Comparison of ENCODE assay signal across 13 cellular contexts in the genomic region with DNA sequence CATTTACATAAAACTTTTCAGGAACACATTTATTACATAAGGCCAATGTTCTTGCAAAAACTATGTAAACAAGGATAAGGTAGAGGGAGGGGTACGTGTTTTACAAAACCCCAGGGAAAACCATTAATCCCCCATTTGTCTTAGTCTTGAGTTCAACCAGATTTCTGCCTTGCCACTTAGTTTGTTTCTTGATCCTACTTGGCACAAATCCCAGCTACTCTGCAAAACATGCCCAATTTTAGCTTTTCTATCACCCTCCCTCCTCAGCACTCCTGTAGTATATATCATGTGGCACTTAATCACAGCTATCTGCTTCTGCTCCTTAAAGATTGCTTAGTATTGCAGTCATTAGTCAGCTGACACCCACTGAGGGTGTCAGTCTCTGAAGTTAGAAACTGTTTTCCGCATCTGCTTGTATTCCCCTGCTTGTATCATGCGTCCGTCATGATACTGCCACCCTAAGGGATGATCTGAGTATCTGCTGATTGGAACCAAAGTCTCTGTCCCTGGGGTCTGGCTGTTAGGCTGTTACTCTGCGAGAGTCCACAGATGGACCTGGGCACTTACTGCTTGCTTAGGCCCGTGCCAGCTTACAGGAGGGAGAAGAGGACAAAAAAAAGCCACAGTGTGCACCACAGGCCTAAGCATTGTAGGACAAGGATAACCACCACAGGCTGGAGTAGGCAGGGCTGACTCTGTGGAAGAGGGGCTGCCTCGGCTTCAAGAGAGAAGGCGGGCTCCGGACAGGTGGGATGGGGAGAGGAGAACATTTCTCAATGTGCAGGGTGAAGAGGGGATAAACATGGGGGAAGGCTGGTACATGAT.
A peak's percentile ranks its signal among the peaks of the same experiment; 100 is the strongest.
DNase-seq lines count a peak whose midpoint lies in the region; ATAC-seq and TF ChIP-seq lines count a peak whose summit lies in the region.
"Had no signal": no experiment of that assay in that cellular context is flagged by ENCODE, and none has a peak within 500 bp of the region (broad histone marks: within the 10 kb centered on the region; RNA-seq: fewer than 3 reads in every experiment).

No MANE protein-coding gene starts in this region.

- peaks cover 0 to 8% of the 10 kb centered on the region in 2 donors for H3K4me1 Mint-ChIP-seq in effector memory CD8-positive, alpha-beta T cell (ENCODE audit: low read depth in 2 of 2)

- intact Hi-C loops in left cardiac atrium (cut with DNase I) = loop anchor here in 1 of 2 donors (5.0 to 10.0 kb wide), 3 partner anchors 75 to 375 kb away; no protein-coding TSS in a partner anchor

- H3K27me3 Mint-ChIP-seq in effector memory CD8-positive, alpha-beta T cell = no peaks in the 10 kb centered on the region

- H3K9me3 ChIP-seq in cardiac muscle cell (ENCODE audit: low read depth) = no peaks in the 10 kb centered on the region

- no peaks in the 10 kb centered on the region for H3K9me3 Mint-ChIP-seq in effector memory CD8-positive, alpha-beta T cell
- H3K9me3 Mint-ChIP-seq: activated T-helper 1 cell treated with anti-CD3 and anti-CD28 coated beads, Interleukin-12 subunit alpha, Interleukin-12 subunit beta, Interleukin-2, Interleukin-4 antibody, amounts not matched to agents 30 ng/mL and 10 ng/mL and 1 ng/mL, durations not matched to agents 14 hours and 24 hours and 36 hours had no signal

- peaks cover 3% of the 10 kb centered on the region for H3K4me1 ChIP-seq in cardiac muscle cell (ENCODE audit: low read depth)

- DNase-seq in cardiac muscle cell (ENCODE audit: low read depth in 1 of 2, low spot score in 1 of 2) (peak; percentile 35 to 54), left cardiac atrium (no peak), caudate nucleus (lab: John Stamatoyannopoulos, UW) (peak in 8 of 61 donors; percentile 17 to 76 (median 50)), iris pigment epithelial cell (ENCODE audit: low read depth) (peak; percentile 36), NCI-H1048 (lab: John Stamatoyannopoulos, UW) (no peak), NCI-H1092 treated with DMSO at 0.1 percent for 48 hours (lab: John Stamatoyannopoulos, UW) (no peak)
- no peak for DNase-seq in effector memory CD8-positive, alpha-beta T cell
- DNase-seq: NCI-H1105, NCI-H510A treated with DMSO at 0.1 percent for 48 hours had no signal

- H3K27ac ChIP-seq in cardiac muscle cell (no peak overlapping the region), caudate nucleus (ENCODE audit: low read depth, low read length) (peak overlapping the region; percentile 42)
- H3K27ac ChIP-seq: skin epidermis had no signal

- no peak overlapping the region for H3K4me3 Mint-ChIP-seq in effector memory CD8-positive, alpha-beta T cell
- H3K4me3 Mint-ChIP-seq: activated T-helper 1 cell treated with anti-CD3 and anti-CD28 coated beads, Interleukin-12 subunit alpha, Interleukin-12 subunit beta, Interleukin-2, Interleukin-4 antibody, amounts not matched to agents 30 ng/mL and 10 ng/mL and 1 ng/mL, durations not matched to agents 14 hours and 24 hours and 36 hours had no signal

- H3K36me3 Mint-ChIP-seq in effector memory CD8-positive, alpha-beta T cell (ENCODE audit: insufficient read depth) = no peaks in the 10 kb centered on the region

- ATAC-seq in left cardiac atrium = no peak
- ATAC-seq in HG03196 (IDR thresholded peaks at IDR 0.05; ENCODE audit: unreplicated experiment) = no peak
- ATAC-seq in effector memory CD8-positive, alpha-beta T cell (replicated peaks) = no peak

- H3K27me3 ChIP-seq in cardiac muscle cell = peaks cover 52% of the 10 kb centered on the region

- no peaks in the 10 kb centered on the region for H3K36me3 ChIP-seq in cardiac muscle cell

- H3K27ac Mint-ChIP-seq in effector memory CD8-positive, alpha-beta T cell = no peak overlapping the region
- H3K27ac Mint-ChIP-seq: activated T-helper 1 cell treated with anti-CD3 and anti-CD28 coated beads, Interleukin-12 subunit alpha, Interleukin-12 subunit beta, Interleukin-2, Interleukin-4 antibody, amounts not matched to agents 30 ng/mL and 10 ng/mL and 1 ng/mL, durations not matched to agents 14 hours and 24 hours and 36 hours had no signal

- no peak for TF ChIP-seq CTCF in cardiac muscle cell (IDR thresholded peaks at IDR 0.05; ENCODE audit: low read depth, low read length)

- no peak overlapping the region for H3K4me3 ChIP-seq in cardiac muscle cell
- H3K4me3 ChIP-seq: lung, skin epidermis had no signal

Comparison
In these comparisons a context has a peak if more than half of its experiments do, and no peak if none do; other contexts are left out.
1. DNase-seq: peak in cardiac muscle cell (2 of 2) and iris pigment epithelial cell (single experiment); none in left cardiac atrium (single experiment), NCI-H1048 (single experiment), NCI-H1092 treated with DMSO at 0.1 percent for 48 hours (single experiment) and effector memory CD8-positive, alpha-beta T cell (0 of 3).